In genomic region chr13:33717775-33718174, GRCh38 we compare ENCODE assay signal across 21 cellular contexts.
"Had no signal": no experiment of that assay in that cellular context is flagged by ENCODE, and none has a peak within 500 bp of the region (broad histone marks: within the 10 kb centered on the region; RNA-seq: fewer than 3 reads in every experiment).

No MANE protein-coding gene starts in this region.

- FAIRE-seq: small intestine had no signal

- H3K36me3 Mint-ChIP-seq: type B pancreatic cell had no signal

- H3K27ac ChIP-seq: brain microvascular endothelial cell, epithelial cell of prostate, prostate gland, suprapubic skin had no signal

- H3K9me3 Mint-ChIP-seq: effector memory CD8-positive, alpha-beta T cell had no signal

- H3K4me3 ChIP-seq: prostate gland, suprapubic skin had no signal

- H3K9me3 ChIP-seq: prostate gland, suprapubic skin had no signal

- H3K4me3 Mint-ChIP-seq: activated naive CD8-positive, alpha-beta T cell; dendritic cell treated with granulocyte-macrophage colony-stimulating factor and Interleukin-4, amounts not matched to agents 40 ng/mL and 50 ng/mL, for 4 days; effector memory CD8-positive, alpha-beta T cell; nephron progenitor cell; type B pancreatic cell had no signal

- H3K27me3 ChIP-seq: brain microvascular endothelial cell, suprapubic skin had no signal

- H3K27ac Mint-ChIP-seq: activated naive CD8-positive, alpha-beta T cell; dendritic cell treated with granulocyte-macrophage colony-stimulating factor and Interleukin-4, amounts not matched to agents 40 ng/mL and 50 ng/mL, for 4 days; effector memory CD8-positive, alpha-beta T cell; nephron progenitor cell; type B pancreatic cell had no signal

- H3K27me3 Mint-ChIP-seq: dendritic cell treated with granulocyte-macrophage colony-stimulating factor and Interleukin-4, amounts not matched to agents 40 ng/mL and 50 ng/mL, for 4 days; type B pancreatic cell had no signal

- H3K4me1 Mint-ChIP-seq: nephron progenitor cell had no signal

- H3K4me1 ChIP-seq: prostate gland had no signal

- DNase-seq: activated CD4-positive, alpha-beta T cell treated with anti-CD3 and anti-CD28 coated beads, Interleukin-2, amount 50 U/mL, for 1 hour; activated CD8-positive, alpha-beta memory T cell treated with anti-CD3 and anti-CD28 coated beads for 24 hours; activated gamma-delta T cell treated with Interleukin-2 at 50 U/mL for 16 hours; amygdala; brain microvascular endothelial cell; effector memory CD8-positive, alpha-beta T cell; hypothalamus; mesendoderm; nephron progenitor cell; right cardiac atrium; small intestine; stimulated activated CD4-positive, alpha-beta T cell treated with anti-CD3 and anti-CD28 coated beads, Interleukin-4, amount 100 ng/mL, for 4 hours; stimulated activated CD8-positive, alpha-beta memory T cell treated with anti-CD3 and anti-CD28 coated beads, Interleukin-4, amount 100 ng/mL, for 48 hours; stimulated activated naive CD4-positive, alpha-beta T cell treated with Interleukin-2 at 50 U/mL for 16 hours had no signal

- H3K36me3 ChIP-seq: brain microvascular endothelial cell, prostate gland, suprapubic skin had no signal

- ATAC-seq: activated CD4-positive, CD25-positive, alpha-beta regulatory T cell treated with anti-CD3 and anti-CD28 coated beads, Interleukin-2, amount 50 U/mL, for 24 hours; effector memory CD8-positive, alpha-beta T cell; right cardiac atrium had no signal
